Comparison of ENCODE assay signal across 8 cellular contexts in the genomic region with DNA sequence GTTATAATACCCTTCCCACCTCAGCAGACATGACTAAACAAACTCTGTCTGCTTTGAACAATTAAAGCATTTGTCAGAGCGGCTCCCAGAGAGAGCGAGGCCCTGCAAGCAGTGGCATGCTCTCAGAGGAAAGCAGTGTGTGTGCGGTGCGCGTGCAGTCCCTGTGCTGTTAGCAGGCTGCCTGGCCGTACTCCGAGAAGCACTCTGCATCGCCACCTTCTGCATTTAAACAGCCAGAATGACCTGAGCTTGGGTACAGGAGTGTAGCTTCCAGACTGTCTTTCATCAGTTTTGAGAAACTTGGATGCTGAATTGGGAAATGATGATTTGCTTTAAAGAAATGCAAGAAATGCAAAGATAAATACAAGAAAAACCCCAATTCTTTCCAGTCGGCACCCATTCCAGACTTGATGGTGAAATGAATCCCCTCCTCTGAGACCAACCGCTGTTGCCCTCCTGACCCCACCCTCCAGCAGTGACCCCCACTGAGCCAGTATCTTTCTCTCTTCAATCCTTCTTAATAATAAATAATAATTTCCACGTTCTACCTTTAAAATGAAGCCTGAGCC.
DNase-seq lines count a peak whose midpoint lies in the region; ATAC-seq, FAIRE-seq and TF ChIP-seq lines count a peak whose summit lies in the region.

No MANE protein-coding gene starts in this region.

- H3K36me3 Mint-ChIP-seq in endodermal cell (ENCODE audit: low read depth), result no peaks in the 10 kb centered on the region
- peaks cover 18% of the 10 kb centered on the region for H3K36me3 Mint-ChIP-seq in CD4-positive, alpha-beta T cell (ENCODE audit: low read depth)

- no peak overlapping the region for H3K27ac Mint-ChIP-seq in endodermal cell
- H3K27ac Mint-ChIP-seq in CD4-positive, alpha-beta T cell, result no peak overlapping the region

- H3K27me3 Mint-ChIP-seq in endodermal cell (ENCODE audit: insufficient read depth), result no peaks in the 10 kb centered on the region
- H3K27me3 Mint-ChIP-seq in CD4-positive, alpha-beta T cell, result no peaks in the 10 kb centered on the region

- H3K4me3 Mint-ChIP-seq in endodermal cell, result no peak overlapping the region
- H3K4me3 Mint-ChIP-seq in CD4-positive, alpha-beta T cell, result no peak overlapping the region

- DNase-seq in AG09309 (ENCODE audit: low read depth), result peak; percentile 97
- peak; percentile 24 for DNase-seq in NCI-H146 treated with DMSO at 0.1 percent for 48 hours (lab: John Stamatoyannopoulos, UW; ENCODE audit: unreplicated experiment)
- no peak for DNase-seq in endodermal cell
- peak; percentile 38 for DNase-seq in myocyte (ENCODE audit: low read depth)
- DNase-seq in RCC 7860 (ENCODE audit: low spot score), result no peak
- no peak for DNase-seq in activated naive CD4-positive, alpha-beta T cell treated with Interleukin-2 at 50 U/mL for 16 hours
- no peak for DNase-seq in CD4-positive, alpha-beta T cell

- H3K4me3 ChIP-seq in AG09309 (ENCODE audit: control insufficient read depth, low read depth, low read length), result no peak overlapping the region
- no peak overlapping the region for H3K4me3 ChIP-seq in endodermal cell (ENCODE audit: low read length)

- no peak for FAIRE-seq in RCC 7860 (lab: Jason Lieb, UNC)

- peaks cover 1% of the 10 kb centered on the region for H3K4me1 Mint-ChIP-seq in endodermal cell
- no peaks in the 10 kb centered on the region for H3K4me1 Mint-ChIP-seq in CD4-positive, alpha-beta T cell (ENCODE audit: low read depth)

- WGBS in endodermal cell (ENCODE audit: insufficient coverage in 1 of 2, insufficient read length in 1 of 2), 2 experiments, result 75 to 93% methylated on average over 9 to 11 of the region's 11 CpGs

- H3K27ac ChIP-seq in endodermal cell (ENCODE audit: low read depth, low read length), result peak overlapping the region; percentile 12
- no peak overlapping the region for H3K27ac ChIP-seq in CD4-positive, alpha-beta T cell (ENCODE audit: low read depth, low read length)

- POLR2A ChIA-PET in CD4-positive, alpha-beta T cell (lab: Charles Lee), result no interaction called here

- CTCF ChIA-PET in CD4-positive, alpha-beta T cell (lab: Charles Lee), result no interaction called here

- H3K9ac ChIP-seq in endodermal cell (ENCODE audit: extremely low read depth, low read length, poor library complexity, severe bottlenecking), result no peak overlapping the region

- H3K36me3 ChIP-seq in endodermal cell (ENCODE audit: control insufficient read depth, insufficient read depth, low read length), result no peaks in the 10 kb centered on the region

- no peaks in the 10 kb centered on the region for H3K27me3 ChIP-seq in endodermal cell (ENCODE audit: control insufficient read depth, insufficient read depth, low read length, poor library complexity, severe bottlenecking)
- H3K27me3 ChIP-seq in CD4-positive, alpha-beta T cell (ENCODE audit: control insufficient read depth, insufficient read depth, low read length), result no peaks in the 10 kb centered on the region

- ATAC-seq in CD4-positive, alpha-beta T cell (ENCODE audit: poor library complexity), result no peak
- ATAC-seq in HG03159 (IDR thresholded peaks at IDR 0.05; ENCODE audit: unreplicated experiment), result no peak

- no peaks in the 10 kb centered on the region for H3K9me3 ChIP-seq in endodermal cell (ENCODE audit: control insufficient read depth, low read length)
- no peaks in the 10 kb centered on the region for H3K9me3 ChIP-seq in CD4-positive, alpha-beta T cell (ENCODE audit: control insufficient read depth, low read length)

- intact Hi-C loops in CD4-positive, alpha-beta T cell (cut with DNase I, micrococcal nuclease), result no loop called here

- peak; percentile 43 for TF ChIP-seq CTCF in AG09309 (IDR thresholded peaks at IDR 0.05; ENCODE audit: control insufficient read depth, insufficient read depth, low read depth, low read length, missing control alignments)
- no peak for TF ChIP-seq CTCF in endodermal cell (conservative IDR thresholded peaks at IDR 0.05)
- TF ChIP-seq CTCF in CD4-positive, alpha-beta T cell (IDR thresholded peaks at IDR 0.05), result no peak

- no peaks in the 10 kb centered on the region for H3K4me1 ChIP-seq in endodermal cell (ENCODE audit: control insufficient read depth, insufficient read depth, low read length)

- no peaks in the 10 kb centered on the region for H3K9me3 Mint-ChIP-seq in endodermal cell
- H3K9me3 Mint-ChIP-seq in CD4-positive, alpha-beta T cell, result no peaks in the 10 kb centered on the region

Comparison
In these comparisons a context has a peak if more than half of its experiments do, and no peak if none do; other contexts are left out.
1. DNase-seq: peak in AG09309 (single experiment), NCI-H146 treated with DMSO at 0.1 percent for 48 hours (single experiment) and myocyte (single experiment); none in endodermal cell (single experiment), RCC 7860 (single experiment), activated naive CD4-positive, alpha-beta T cell treated with Interleukin-2 at 50 U/mL for 16 hours (single experiment) and CD4-positive, alpha-beta T cell (0 of 10).